ENCODE assay signal across 1 cellular context in the genomic region with DNA sequence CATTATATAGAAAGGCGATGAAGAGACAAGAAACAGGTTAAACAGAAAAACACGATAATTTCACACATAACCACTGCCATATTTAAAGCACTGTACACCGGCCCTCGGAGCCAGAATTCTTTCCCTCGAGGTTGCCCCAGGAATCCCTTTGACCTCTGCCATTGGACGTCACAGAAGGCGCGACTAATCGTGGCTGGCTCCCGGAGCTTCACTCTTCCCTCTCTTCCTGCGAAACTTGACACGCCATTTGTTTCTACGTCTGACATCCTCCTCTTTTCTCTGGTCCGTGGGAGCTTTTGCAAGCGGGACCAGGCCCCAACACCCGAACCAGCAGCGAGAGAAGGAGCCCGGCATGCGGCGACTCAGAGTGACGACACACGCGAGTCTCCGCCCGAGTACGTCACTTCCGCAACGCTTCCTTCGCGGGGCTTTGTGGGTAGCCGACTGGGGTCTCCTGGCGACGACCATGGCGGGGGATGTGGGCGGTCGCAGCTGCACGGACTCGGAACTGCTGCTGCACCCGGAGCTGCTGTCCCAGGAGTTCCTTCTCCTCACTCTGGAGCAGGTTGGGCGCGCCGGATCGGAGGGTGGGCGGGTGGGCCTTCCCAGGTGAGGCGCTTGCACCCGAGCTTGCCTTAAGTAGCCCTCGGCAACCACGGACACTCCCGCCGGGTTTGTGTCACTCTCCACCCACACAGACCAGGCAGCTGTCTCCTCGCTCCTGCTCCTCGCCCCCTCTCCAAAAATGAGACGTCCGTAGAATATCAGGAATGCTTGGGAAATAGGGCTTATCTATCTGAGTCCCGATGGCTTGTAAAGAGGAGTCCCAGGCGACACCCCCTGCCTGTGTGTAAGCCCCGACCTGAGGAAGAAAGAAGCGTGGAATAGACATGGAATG.
TF ChIP-seq lines count a peak whose summit lies in the region.

C2orf49 (plus strand) TSS at position 419 of the 898 bp plus-strand sequence; CDS start at position 467, 48 bp downstream.

TF ChIP-seq in GM12878, 131 proteins besides CTCF, POLR2A, EP300 and RAD21 (continued from another document):
- TF ChIP-seq, protein P1, sequence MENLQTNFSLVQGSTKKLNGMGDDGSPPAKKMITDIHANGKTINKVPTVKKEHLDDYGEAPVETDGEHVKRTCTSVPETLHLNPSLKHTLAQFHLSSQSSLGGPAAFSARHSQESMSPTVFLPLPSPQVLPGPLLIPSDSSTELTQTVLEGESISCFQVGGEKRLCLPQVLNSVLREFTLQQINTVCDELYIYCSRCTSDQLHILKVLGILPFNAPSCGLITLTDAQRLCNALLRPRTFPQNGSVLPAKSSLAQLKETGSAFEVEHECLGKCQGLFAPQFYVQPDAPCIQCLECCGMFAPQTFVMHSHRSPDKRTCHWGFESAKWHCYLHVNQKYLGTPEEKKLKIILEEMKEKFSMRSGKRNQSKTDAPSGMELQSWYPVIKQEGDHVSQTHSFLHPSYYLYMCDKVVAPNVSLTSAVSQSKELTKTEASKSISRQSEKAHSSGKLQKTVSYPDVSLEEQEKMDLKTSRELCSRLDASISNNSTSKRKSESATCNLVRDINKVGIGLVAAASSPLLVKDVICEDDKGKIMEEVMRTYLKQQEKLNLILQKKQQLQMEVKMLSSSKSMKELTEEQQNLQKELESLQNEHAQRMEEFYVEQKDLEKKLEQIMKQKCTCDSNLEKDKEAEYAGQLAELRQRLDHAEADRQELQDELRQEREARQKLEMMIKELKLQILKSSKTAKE (IDR thresholded peaks at IDR 0.05; ENCODE audit: low read depth, poor library complexity, severe bottlenecking): peak; percentile 45
- TF ChIP-seq, protein P2, sequence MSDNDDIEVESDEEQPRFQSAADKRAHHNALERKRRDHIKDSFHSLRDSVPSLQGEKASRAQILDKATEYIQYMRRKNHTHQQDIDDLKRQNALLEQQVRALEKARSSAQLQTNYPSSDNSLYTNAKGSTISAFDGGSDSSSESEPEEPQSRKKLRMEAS (IDR thresholded peaks at IDR 0.05; ENCODE audit: low read depth, low read length): 0 out of 2 replicates have a peak, but pooled peaks have one; percentile 11
- TF ChIP-seq CBFB (IDR thresholded peaks at IDR 0.05; ENCODE audit: low read depth) (peak; percentile 57), NR2F1 (conservative IDR thresholded peaks at IDR 0.05) (peak; percentile 98), SREBF1 (IDR thresholded peaks at IDR 0.05; ENCODE audit: low read length) (peak; percentile 72; the same call in 1 of the 2 replicates), NFXL1 (IDR thresholded peaks at IDR 0.05; ENCODE audit: borderline replicate concordance) (no peak), KLF5 (IDR thresholded peaks at IDR 0.05; ENCODE audit: partially characterized antibody) (peak; percentile 85), ZNF687 (IDR thresholded peaks at IDR 0.05) (peak; percentile 92), MTA2 (IDR thresholded peaks at IDR 0.05; ENCODE audit: low read depth) (peak; percentile 96), E4F1 (IDR thresholded peaks at IDR 0.05; ENCODE audit: borderline replicate concordance, partially characterized antibody) (peak; percentile 67), HCFC1 (IDR thresholded peaks at IDR 0.05; ENCODE audit: low read length) (peak; percentile 77), IRF3 (IDR thresholded peaks at IDR 0.05) (0 out of 2 replicates have a peak, but pooled peaks have one; percentile 33), HDAC6 (IDR thresholded peaks at IDR 0.05; ENCODE audit: unreplicated experiment) (no peak), SIX5 (IDR thresholded peaks at IDR 0.05; ENCODE audit: low read depth, low read length, severe bottlenecking) (peak; percentile 52), HDGF (IDR thresholded peaks at IDR 0.05) (peak; percentile 55; the same call in 1 of the 2 replicates), RELB (IDR thresholded peaks at IDR 0.05; ENCODE audit: low read depth) (peak; percentile 98), BMI1 (IDR thresholded peaks at IDR 0.05; ENCODE audit: borderline replicate concordance) (peak; percentile 52; the same call in 1 of the 2 replicates), NBN (IDR thresholded peaks at IDR 0.05) (peak; percentile 100), RBBP5 (conservative IDR thresholded peaks at IDR 0.05) (peak; percentile 84; the same call in 1 of the 2 replicates), ZNF207 (IDR thresholded peaks at IDR 0.05; ENCODE audit: borderline replicate concordance) (peak; percentile 92; the same call in 1 of the 2 replicates)
- TF ChIP-seq, protein P3, sequence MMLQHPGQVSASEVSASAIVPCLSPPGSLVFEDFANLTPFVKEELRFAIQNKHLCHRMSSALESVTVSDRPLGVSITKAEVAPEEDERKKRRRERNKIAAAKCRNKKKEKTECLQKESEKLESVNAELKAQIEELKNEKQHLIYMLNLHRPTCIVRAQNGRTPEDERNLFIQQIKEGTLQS (IDR thresholded peaks at IDR 0.05; ENCODE audit: borderline replicate concordance, extremely low read depth, low read depth, low read length): peak; percentile 46; the same call in 1 of the 2 replicates
TF ChIP-seq in GM12878: peak in this region for 56.
